Comparison of ENCODE assay signal across 8 cellular contexts in the genomic region with DNA sequence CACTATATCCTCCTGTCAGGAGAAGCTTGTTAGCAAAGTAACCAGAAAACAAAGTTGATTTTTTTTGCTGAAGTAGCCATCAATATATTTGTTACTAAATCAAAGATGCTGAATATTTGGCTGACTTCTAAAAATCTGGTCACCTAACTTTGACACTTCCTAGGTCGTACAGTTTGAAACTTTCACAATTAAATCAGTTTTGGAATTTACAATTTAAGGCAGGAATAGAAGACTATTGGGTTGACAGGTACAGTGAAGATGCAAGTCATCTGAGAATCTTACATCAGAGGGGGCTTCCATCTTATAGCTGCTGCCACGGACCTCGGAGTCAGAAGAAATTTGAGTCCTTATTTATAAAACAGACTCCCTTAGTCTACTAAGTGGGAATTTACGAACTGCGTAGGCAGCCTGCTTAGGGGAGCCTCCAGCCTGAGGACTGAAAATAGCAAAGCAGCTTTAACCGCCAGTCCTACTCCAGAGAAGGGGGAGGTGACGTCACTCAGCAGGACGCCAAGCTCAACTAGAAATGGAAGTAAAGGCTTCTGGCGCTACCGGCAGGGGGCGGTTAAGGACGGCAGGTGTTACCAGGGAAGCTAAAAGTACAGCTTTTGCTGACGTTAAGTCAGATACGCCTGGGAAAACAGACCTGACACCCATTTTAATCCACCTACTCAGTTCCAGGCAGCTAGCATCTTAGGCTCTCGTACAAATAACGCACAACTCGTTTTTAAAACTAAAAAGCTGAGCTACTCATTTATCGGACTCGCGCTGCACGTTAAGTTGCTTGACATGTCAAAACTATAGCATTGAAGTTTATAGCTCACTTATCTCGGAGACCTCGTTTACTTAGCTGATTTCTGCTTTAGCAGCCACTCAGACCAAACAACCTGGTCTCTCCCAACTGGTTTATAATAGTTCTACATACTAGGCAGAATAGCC.
A peak's percentile ranks its signal among the peaks of the same experiment; 100 is the strongest.
DNase-seq lines count a peak whose midpoint lies in the region; ATAC-seq, FAIRE-seq and TF ChIP-seq lines count a peak whose summit lies in the region.

No MANE protein-coding gene starts in this region.

- POLR2A ChIA-PET in HepG2 (lab: Yijun Ruan, JAX) = interaction anchor here (0.7 to 12.3 kb wide), 27 partner anchors 11 to 1867 kb away, joined by 3 to 322 read pairs (median 5); a partner anchor contains a TSS

- TF ChIP-seq POLR2A in GM19099 (IDR thresholded peaks at IDR 0.05; ENCODE audit: extremely low read depth, insufficient read length, low read depth) (peak; percentile 62), HepG2 (IDR thresholded peaks at IDR 0.05; ENCODE audit: insufficient read depth in 1 of 2, low read depth in 2 of 2, low read length in 2 of 2) (peak in 1 of 2 experiments; percentile 28; a peak in 1 of 4 replicates)

- no peaks in the 10 kb centered on the region for H3K79me2 ChIP-seq in HepG2 (ENCODE audit: insufficient read depth, low read length)

- no peaks in the 10 kb centered on the region for H3K36me3 ChIP-seq in colonic mucosa
- H3K36me3 ChIP-seq in HepG2 (replicated peaks in 1 of 2; ENCODE audit: control insufficient read depth in 1 of 2, insufficient read depth in 2 of 2, low read length in 2 of 2) = no peaks in the 10 kb centered on the region

- H3K9me3 ChIP-seq in colonic mucosa (no peaks in the 10 kb centered on the region), HepG2 (ENCODE audit: low read length) (no peaks in the 10 kb centered on the region)

- TF ChIP-seq RAD21 in HepG2 (CRISPR knock-in tag; IDR thresholded peaks at IDR 0.05) = peak; percentile 77

- TF ChIP-seq CTCF in colonic mucosa (IDR thresholded peaks at IDR 0.05) (peak; percentile 77), HepG2 (CRISPR knock-in tag; IDR thresholded peaks at IDR 0.05) (peak; percentile 95)

- CTCF ChIA-PET in HepG2 (lab: Yijun Ruan, JAX; ENCODE audit: low intra/inter-chr PET ratio, low total read pairs) = interaction anchor here (0.6 to 1.1 kb wide), 3 partner anchors 39 to 71 kb away, joined by 3 to 4 read pairs (median 3); no protein-coding TSS in a partner anchor

- ATAC-seq in HG03439 (IDR thresholded peaks at IDR 0.05; ENCODE audit: unreplicated experiment) = peak; percentile 36
- ATAC-seq in HepG2 = peak; percentile 68

- no peak overlapping the region for H2AFZ ChIP-seq in HepG2 (ENCODE audit: low read length)

- peak overlapping the region; percentile 98 for H3K27ac ChIP-seq in colonic mucosa
- peak overlapping the region; percentile 93 for H3K27ac ChIP-seq in HepG2 (ENCODE audit: extremely low read length, insufficient read depth, low read length)

- H3K27me3 ChIP-seq in colonic mucosa (no peaks in the 10 kb centered on the region), HepG2 (ENCODE audit: control insufficient read depth in 1 of 2, insufficient read depth in 2 of 2, low read length in 2 of 2) (no peaks in the 10 kb centered on the region; a peak in 1 of 5 replicates)

- H3K4me2 ChIP-seq in HepG2 (ENCODE audit: low read depth, low read length) = peak overlapping the region; percentile 95

- in situ Hi-C loops in HepG2 (cut with HindIII; ENCODE audit: extremely low pct_ligation_motif_present, low pct_unique_long_range_greater_than_20kb) = no loop called here

- no peaks in the 10 kb centered on the region for H4K20me1 ChIP-seq in HepG2 (ENCODE audit: insufficient read depth, low read length)

- intact Hi-C loops in colonic mucosa (cut with DNase I) (no loop called here), HepG2 (cut with micrococcal nuclease; ENCODE audit: unreplicated experiment) (loop anchor here (1.0 to 10.0 kb wide), 5 partner anchors 29 to 509 kb away; a partner anchor contains a TSS)

- H3K4me3 ChIP-seq in colonic mucosa (peak overlapping the region; percentile 55), HepG2 (replicated peaks in 1 of 3; ENCODE audit: insufficient read depth in 1 of 3, low read depth in 2 of 3, low read length in 3 of 3) (peak overlapping the region; percentile 59 to 80 (median 71))

- H3K4me1 ChIP-seq in colonic mucosa (no peaks in the 10 kb centered on the region), HepG2 (ENCODE audit: insufficient read depth, low read length) (peaks cover 62% of the 10 kb centered on the region)

- DNase-seq in AML-193 (lab: John Stamatoyannopoulos, UW) = peak; percentile 94 to 95
- peak; percentile 95 to 97 for DNase-seq in NCI-H524 (lab: John Stamatoyannopoulos, UW)
- DNase-seq in activated CD4-positive, alpha-beta T cell treated with anti-CD3 and anti-CD28 coated beads for 48 hours = peak; percentile 96
- DNase-seq in colonic mucosa = peak; percentile 98
- peak; percentile 97 for DNase-seq in HepG2 (ENCODE audit: low spot score)
- DNase-seq in stimulated activated CD4-positive, alpha-beta T cell treated with anti-CD3 and anti-CD28 coated beads, Interleukin-2, amount 100 ng/mL, for 48 hours = peak; percentile 85 to 86

- H3K9ac ChIP-seq in colonic mucosa (ENCODE audit: low read depth in 2 of 2, low read length in 2 of 2) (peak overlapping the region; percentile 68 to 73), HepG2 (ENCODE audit: insufficient read depth, low read depth, low read length) (peak overlapping the region; percentile 82)

- TF ChIP-seq EP300 in HepG2 (IDR thresholded peaks at IDR 0.05; ENCODE audit: low read depth in 2 of 2, low read length in 2 of 2) (peak in 1 of 2 experiments; percentile 54; a peak in 2 of 4 replicates), HepG2 (CRISPR knock-in tag; IDR thresholded peaks at IDR 0.05; ENCODE audit: borderline replicate concordance) (no peak)

- no TSS peak for BruUV-seq in HepG2 (replicated peaks; lab: Mats Ljungman, UMichigan)

- peak; percentile 76 for FAIRE-seq in HepG2 (lab: Jason Lieb, UNC)

- under 1% methylated on average over 23 of the region's 23 CpGs for WGBS in HepG2 (ENCODE audit: low lambda C conversion rate)

TF ChIP-seq in HepG2, 621 proteins besides CTCF, POLR2A, EP300 and RAD21 (continues in another document):
- TF ChIP-seq ESRRA (CRISPR knock-in tag; IDR thresholded peaks at IDR 0.05; ENCODE audit: low read depth) (peak; percentile 17; the same call in 1 of the 2 replicates), SIN3B (IDR thresholded peaks at IDR 0.05; ENCODE audit: low read length) (0 out of 2 replicates have a peak, but pooled peaks have one; percentile 52), POGZ (CRISPR knock-in tag; IDR thresholded peaks at IDR 0.05) (peak; percentile 62), JUND (CRISPR knock-in tag; IDR thresholded peaks at IDR 0.05) (peak; percentile 88), CCDC6 (CRISPR knock-in tag; IDR thresholded peaks at IDR 0.05) (peak; percentile 48; the same call in 1 of the 2 replicates), TGIF2 (CRISPR knock-in tag; IDR thresholded peaks at IDR 0.05) (peak; percentile 61), ZNF160 (CRISPR knock-in tag; IDR thresholded peaks at IDR 0.05) (peak; percentile 13; the same call in 1 of the 2 replicates), FOXK1 (CRISPR knock-in tag; IDR thresholded peaks at IDR 0.05; ENCODE audit: borderline replicate concordance, low read depth) (peak; percentile 56; the same call in 1 of the 2 replicates), YY1 (IDR thresholded peaks at IDR 0.05; ENCODE audit: insufficient read depth, insufficient replicate concordance, low read depth, low read length) (peak; percentile 67), HCFC1 (IDR thresholded peaks at IDR 0.05; ENCODE audit: low read depth, low read length) (no peak), ZBTB21 (CRISPR knock-in tag; IDR thresholded peaks at IDR 0.05) (peak; percentile 87), ZFP1 (CRISPR knock-in tag; IDR thresholded peaks at IDR 0.05) (peak; percentile 13; the same call in 1 of the 2 replicates), ARID2 (CRISPR knock-in tag; IDR thresholded peaks at IDR 0.05; ENCODE audit: borderline replicate concordance) (no peak), ETV5 (CRISPR knock-in tag; IDR thresholded peaks at IDR 0.05; ENCODE audit: borderline replicate concordance) (peak; percentile 63), ZNF761 (CRISPR knock-in tag; conservative IDR thresholded peaks at IDR 0.05) (no peak; the same call in 1 of the 2 replicates), ZNF224 (CRISPR knock-in tag; IDR thresholded peaks at IDR 0.05) (0 out of 2 replicates have a peak, but pooled peaks have one; percentile 87)
- TF ChIP-seq, protein P1, sequence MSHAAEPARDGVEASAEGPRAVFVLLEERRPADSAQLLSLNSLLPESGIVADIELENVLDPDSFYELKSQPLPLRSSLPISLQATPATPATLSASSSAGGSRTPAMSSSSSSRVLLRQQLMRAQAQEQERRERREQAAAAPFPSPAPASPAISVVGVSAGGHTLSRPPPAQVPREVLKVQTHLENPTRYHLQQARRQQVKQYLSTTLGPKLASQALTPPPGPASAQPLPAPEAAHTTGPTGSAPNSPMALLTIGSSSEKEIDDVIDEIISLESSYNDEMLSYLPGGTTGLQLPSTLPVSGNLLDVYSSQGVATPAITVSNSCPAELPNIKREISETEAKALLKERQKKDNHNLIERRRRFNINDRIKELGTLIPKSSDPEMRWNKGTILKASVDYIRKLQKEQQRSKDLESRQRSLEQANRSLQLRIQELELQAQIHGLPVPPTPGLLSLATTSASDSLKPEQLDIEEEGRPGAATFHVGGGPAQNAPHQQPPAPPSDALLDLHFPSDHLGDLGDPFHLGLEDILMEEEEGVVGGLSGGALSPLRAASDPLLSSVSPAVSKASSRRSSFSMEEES (CRISPR knock-in tag; IDR thresholded peaks at IDR 0.05) = peak; percentile 10
- TF ChIP-seq, protein P2, sequence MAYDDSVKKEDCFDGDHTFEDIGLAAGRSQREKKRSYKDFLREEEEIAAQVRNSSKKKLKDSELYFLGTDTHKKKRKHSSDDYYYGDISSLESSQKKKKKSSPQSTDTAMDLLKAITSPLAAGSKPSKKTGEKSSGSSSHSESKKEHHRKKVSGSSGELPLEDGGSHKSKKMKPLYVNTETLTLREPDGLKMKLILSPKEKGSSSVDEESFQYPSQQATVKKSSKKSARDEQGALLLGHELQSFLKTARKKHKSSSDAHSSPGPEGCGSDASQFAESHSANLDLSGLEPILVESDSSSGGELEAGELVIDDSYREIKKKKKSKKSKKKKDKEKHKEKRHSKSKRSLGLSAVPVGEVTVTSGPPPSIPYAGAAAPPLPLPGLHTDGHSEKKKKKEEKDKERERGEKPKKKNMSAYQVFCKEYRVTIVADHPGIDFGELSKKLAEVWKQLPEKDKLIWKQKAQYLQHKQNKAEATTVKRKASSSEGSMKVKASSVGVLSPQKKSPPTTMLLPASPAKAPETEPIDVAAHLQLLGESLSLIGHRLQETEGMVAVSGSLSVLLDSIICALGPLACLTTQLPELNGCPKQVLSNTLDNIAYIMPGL (CRISPR knock-in tag; IDR thresholded peaks at IDR 0.05; ENCODE audit: borderline replicate concordance in 1 of 2, low read depth in 1 of 2) = peak; percentile 66 to 97

Comparison
In these comparisons a context has a peak if more than half of its experiments do, and no peak if none do; other contexts are left out.
1. Peak in every context shown above with its lines: DNase-seq, ATAC-seq, H3K4me3 ChIP-seq and H3K27ac ChIP-seq.